ENCODE assay signal across 8 cellular contexts in genomic region chr4:92234393-92235176, GRCh38.
DNase-seq lines count a peak whose midpoint lies in the region; ATAC-seq, FAIRE-seq and TF ChIP-seq lines count a peak whose summit lies in the region.

No MANE protein-coding gene starts in this region.

- H3K4me1 ChIP-seq in PC-9 (replicated peaks; ENCODE audit: insufficient read depth): peaks cover 4% of the 10 kb centered on the region; the same call in 1 of the 2 replicates
- H3K4me1 ChIP-seq in endothelial cell of umbilical vein (ENCODE audit: control insufficient read depth, extremely low read depth, insufficient read depth, low read length): peaks cover 9% of the 10 kb centered on the region
- H3K4me1 ChIP-seq in prostate gland (replicated peaks): no peaks in the 10 kb centered on the region
- no peaks in the 10 kb centered on the region for H3K4me1 ChIP-seq in thyroid gland

- H2AFZ ChIP-seq in PC-9: no peak overlapping the region
- no peak overlapping the region for H2AFZ ChIP-seq in endothelial cell of umbilical vein (ENCODE audit: low read depth, low read length)

- H3K9ac ChIP-seq in endothelial cell of umbilical vein (replicated peaks; ENCODE audit: extremely low read depth, insufficient read depth, low read length): no peak overlapping the region

- H3F3A ChIP-seq in PC-9 (ENCODE audit: insufficient read depth, low read depth): no peaks in the 10 kb centered on the region

- H3K36me3 ChIP-seq in PC-9 (ENCODE audit: low read depth) (no peaks in the 10 kb centered on the region), endothelial cell of umbilical vein (ENCODE audit: control insufficient read depth in 2 of 2, extremely low read depth in 1 of 2, insufficient read depth in 2 of 2, low read length in 2 of 2) (no peaks in the 10 kb centered on the region), prostate gland (no peaks in the 10 kb centered on the region), thyroid gland (no peaks in the 10 kb centered on the region)

- CTCF ChIA-PET in PC-9 (lab: Charles Lee) (no interaction called here), endothelial cell of umbilical vein (lab: Charles Lee) (interaction anchor here (0.8 kb wide), 1 partner anchor 9 kb away, joined by 3 read pairs; no protein-coding TSS in a partner anchor)

- intact Hi-C loops in PC-9 (cut with micrococcal nuclease; ENCODE audit: unreplicated experiment): no loop called here
- intact Hi-C loops in endothelial cell of umbilical vein (cut with micrococcal nuclease): no loop called here
- intact Hi-C loops in prostate gland (cut with DNase I): no loop called here
- intact Hi-C loops in thyroid gland (cut with DNase I): no loop called here

- H4K20me1 ChIP-seq in PC-9 (ENCODE audit: insufficient read depth) (no peaks in the 10 kb centered on the region), endothelial cell of umbilical vein (replicated peaks; ENCODE audit: control insufficient read depth, extremely low read depth, insufficient read depth, low read length) (no peaks in the 10 kb centered on the region)

- H3K9me2 ChIP-seq in PC-9 (ENCODE audit: insufficient read depth): no peaks in the 10 kb centered on the region

- H3K79me2 ChIP-seq in PC-9 (ENCODE audit: low read depth) (no peaks in the 10 kb centered on the region), endothelial cell of umbilical vein (ENCODE audit: control insufficient read depth, insufficient read depth, low read length) (no peaks in the 10 kb centered on the region)

- H3K9me1 ChIP-seq in endothelial cell of umbilical vein (replicated peaks; ENCODE audit: control insufficient read depth, extremely low read depth, insufficient read depth, low read length): no peaks in the 10 kb centered on the region

- H3K4me2 ChIP-seq in PC-9 (peak overlapping the region; percentile 19; the same call in 1 of the 2 replicates), endothelial cell of umbilical vein (ENCODE audit: insufficient read depth, low read length) (no peak overlapping the region)

- H3K27me3 ChIP-seq in PC-9 (ENCODE audit: insufficient read depth, low read depth) (no peaks in the 10 kb centered on the region), endothelial cell of umbilical vein (ENCODE audit: control insufficient read depth in 2 of 2, insufficient read depth in 2 of 2, low read length in 2 of 2) (no peaks in the 10 kb centered on the region), prostate gland (replicated peaks; ENCODE audit: insufficient read depth) (no peaks in the 10 kb centered on the region), thyroid gland (no peaks in the 10 kb centered on the region)

- 33% methylated on average over 4 of the region's 4 CpGs for WGBS in prostate gland
- WGBS in thyroid gland, 2 donors: 42 to 48% methylated on average over 4 of the region's 4 CpGs

- BruUV-seq in PC-9 (replicated peaks; lab: Mats Ljungman, UMichigan) (no TSS peak), endothelial cell of umbilical vein (replicated peaks; lab: Mats Ljungman, UMichigan) (no TSS peak)

- ATAC-seq in HG03520 (IDR thresholded peaks at IDR 0.05; ENCODE audit: unreplicated experiment): no peak

- H3K4me3 ChIP-seq in PC-9 (no peak overlapping the region), endothelial cell of umbilical vein (replicated peaks in 1 of 3; ENCODE audit: insufficient read depth in 1 of 3, low read depth in 1 of 3, low read length in 3 of 3) (no peak overlapping the region), prostate gland (no peak overlapping the region), thyroid gland (replicated peaks in 1 of 3) (no peak overlapping the region)

- FAIRE-seq in endothelial cell of umbilical vein (lab: Jason Lieb, UNC): peak; percentile 47

- DNase-seq in ELR (ENCODE audit: low read depth) (peak; percentile 92), PC-9 (peak; percentile 16 to 73), endothelial cell of umbilical vein (ENCODE audit: low read depth, low spot score) (peak; percentile 83), prostate gland (ENCODE audit: low spot score) (peak; percentile 45), OCI-M2 (lab: John Stamatoyannopoulos, UW; ENCODE audit: unreplicated experiment) (no peak), thyroid gland (no peak)
- DNase-seq in activated CD4-positive, alpha-beta T cell treated with anti-CD3 and anti-CD28 coated beads for 4 hours: no peak

- H3K9me3 ChIP-seq in PC-9 (ENCODE audit: insufficient read depth, low read depth) (no peaks in the 10 kb centered on the region), endothelial cell of umbilical vein (replicated peaks; ENCODE audit: control insufficient read depth, insufficient read depth, low read length) (no peaks in the 10 kb centered on the region), prostate gland (no peaks in the 10 kb centered on the region), thyroid gland (no peaks in the 10 kb centered on the region)

- TF ChIP-seq CTCF in PC-9 (conservative IDR thresholded peaks at IDR 0.05) (no peak), endothelial cell of umbilical vein (IDR thresholded peaks at IDR 0.05; ENCODE audit: extremely low read depth in 1 of 2, insufficient read depth in 1 of 2, low read depth in 1 of 2, low read length in 2 of 2) (no peak), prostate gland (IDR thresholded peaks at IDR 0.05) (no peak), thyroid gland (IDR thresholded peaks at IDR 0.05) (no peak)

- H3K27ac ChIP-seq in PC-9 (no peak overlapping the region), endothelial cell of umbilical vein (ENCODE audit: insufficient read depth, low read depth, low read length) (peak overlapping the region; percentile 18), prostate gland (no peak overlapping the region), thyroid gland (no peak overlapping the region)

- dilution Hi-C loops in endothelial cell of umbilical vein (cut with MboI; ENCODE audit: extremely low pct_ligation_motif_present, low sequenced_read_pairs): no loop called here

- POLR2A ChIA-PET in PC-9 (lab: Charles Lee; ENCODE audit: unreplicated experiment) (no interaction called here), endothelial cell of umbilical vein (lab: Charles Lee) (no interaction called here)

- TF ChIP-seq POLR2A in endothelial cell of umbilical vein (IDR thresholded peaks at IDR 0.05; ENCODE audit: low read depth, low read length) (no peak), prostate gland (IDR thresholded peaks at IDR 0.05) (no peak), thyroid gland (IDR thresholded peaks at IDR 0.05) (no peak)

TF ChIP-seq in endothelial cell of umbilical vein, 7 proteins besides CTCF, POLR2A, EP300 and RAD21:
- peak; percentile 3 for TF ChIP-seq JUN (IDR thresholded peaks at IDR 0.05; ENCODE audit: borderline replicate concordance, insufficient read depth, insufficient read length, low read depth)
- no peak for TF ChIP-seq POLR2AphosphoS5 (IDR thresholded peaks at IDR 0.05; ENCODE audit: insufficient read depth, low read depth, low read length)
- no peak for TF ChIP-seq EZH2 (IDR thresholded peaks at IDR 0.05; ENCODE audit: borderline replicate concordance, low read depth, low read length, severe bottlenecking)
- TF ChIP-seq MAX (IDR thresholded peaks at IDR 0.05; ENCODE audit: insufficient read depth, insufficient read length): no peak
- no peak for TF ChIP-seq GATA2 (IDR thresholded peaks at IDR 0.05; ENCODE audit: insufficient read depth, insufficient read length, low read depth, low read length)
- TF ChIP-seq FOS (IDR thresholded peaks at IDR 0.05; ENCODE audit: borderline replicate concordance, insufficient read depth, low read length): peak; percentile 36
- TF ChIP-seq MYC (IDR thresholded peaks at IDR 0.05; ENCODE audit: low read depth, low read length): no peak

Comparison
In these comparisons a context has a peak if more than half of its experiments do, and no peak if none do; other contexts are left out.
1. DNase-seq: peak in ELR (single experiment), PC-9 (2 of 2), endothelial cell of umbilical vein (single experiment) and prostate gland (single experiment); none in OCI-M2 (single experiment), activated CD4-positive, alpha-beta T cell treated with anti-CD3 and anti-CD28 coated beads for 4 hours (0 of 2) and thyroid gland (0 of 2).